19 cellular contexts compared by ENCODE assay signal in genomic region chr16:9949396-9949795, GRCh38.
DNase-seq lines count a peak whose midpoint lies in the region; ATAC-seq, FAIRE-seq and TF ChIP-seq lines count a peak whose summit lies in the region.
"Had no signal": no experiment of that assay in that cellular context is flagged by ENCODE, and none has a peak within 500 bp of the region (broad histone marks: within the 10 kb centered on the region; RNA-seq: fewer than 3 reads in every experiment).

No MANE protein-coding gene starts in this region.

- 18% methylated on average over 5 of the region's 5 CpGs for WGBS in HepG2 (ENCODE audit: low lambda C conversion rate)
- 47% methylated on average over 5 of the region's 5 CpGs for WGBS in right lobe of liver (ENCODE audit: insufficient coverage, low coverage, low lambda C conversion rate, missing lambda C conversion rate)
- 93 to 94% methylated on average over 5 of the region's 5 CpGs for WGBS in heart right ventricle, 2 donors

- peaks cover 0 to 12% of the 10 kb centered on the region in 2 experiments; a peak in 3 of 5 replicates for H3K27me3 ChIP-seq in HepG2 (ENCODE audit: control insufficient read depth in 1 of 2, insufficient read depth in 2 of 2, low read length in 2 of 2)
- no peaks in the 10 kb centered on the region for H3K27me3 ChIP-seq in right lobe of liver
- no peaks in the 10 kb centered on the region for H3K27me3 ChIP-seq in bronchial epithelial cell (ENCODE audit: control insufficient read depth, insufficient read depth, low read length)
- peaks cover 0 to 31% (median 12%) of the 10 kb centered on the region in 7 donors for H3K27me3 ChIP-seq in heart right ventricle
- H3K27me3 ChIP-seq: BLaER1 had no signal

- H4K20me1 ChIP-seq in HepG2 (ENCODE audit: insufficient read depth, low read length), result no peaks in the 10 kb centered on the region
- H4K20me1 ChIP-seq: BLaER1 had no signal

- POLR2A ChIA-PET in HepG2 (lab: Yijun Ruan, JAX), result no interaction called here

- TF ChIP-seq POLR2A in HepG2 (IDR thresholded peaks at IDR 0.05; ENCODE audit: insufficient read depth in 1 of 2, low read depth in 2 of 2, low read length in 2 of 2), result no peak
- no peak for TF ChIP-seq POLR2A in right lobe of liver (IDR thresholded peaks at IDR 0.05)

- H3K4me1 ChIP-seq in HepG2 (ENCODE audit: insufficient read depth, low read length) (no peaks in the 10 kb centered on the region), right lobe of liver (no peaks in the 10 kb centered on the region), heart right ventricle (peaks cover 0 to 16% (median 0%) of the 10 kb centered on the region in 9 donors)
- H3K4me1 ChIP-seq: Caco-2 had no signal

- no peak overlapping the region for H2AFZ ChIP-seq in HepG2 (ENCODE audit: low read length)
- H2AFZ ChIP-seq: GM23338 had no signal

- H3K36me3 ChIP-seq in HepG2 (replicated peaks in 1 of 2; ENCODE audit: control insufficient read depth in 1 of 2, insufficient read depth in 2 of 2, low read length in 2 of 2), result no peaks in the 10 kb centered on the region
- H3K36me3 ChIP-seq in right lobe of liver, result no peaks in the 10 kb centered on the region
- no peaks in the 10 kb centered on the region for H3K36me3 ChIP-seq in bronchial epithelial cell (ENCODE audit: control insufficient read depth, insufficient read depth, low read length)
- no peaks in the 10 kb centered on the region for H3K36me3 ChIP-seq in heart right ventricle
- H3K36me3 ChIP-seq: BLaER1 had no signal

- DNase-seq in HepG2 (ENCODE audit: low spot score) (no peak), right lobe of liver (no peak), bronchial epithelial cell (ENCODE audit: low read depth) (no peak), urothelium cell line (ENCODE audit: low spot score) (no peak), activated gamma-delta T cell (lab: John Stamatoyannopoulos, UW) (no peak), heart right ventricle (no peak)
- DNase-seq: Caco-2; CD4-positive, CD25-positive, alpha-beta regulatory T cell; CD8-positive, alpha-beta T cell; DND-41; H9; HFFc6 had no signal

- CTCF ChIA-PET in HepG2 (lab: Yijun Ruan, JAX; ENCODE audit: low intra/inter-chr PET ratio, low total read pairs), result no interaction called here

- H3K9me3 ChIP-seq in HepG2 (ENCODE audit: low read length), result no peaks in the 10 kb centered on the region
- no peaks in the 10 kb centered on the region for H3K9me3 ChIP-seq in right lobe of liver
- H3K9me3 ChIP-seq in heart right ventricle, result no peaks in the 10 kb centered on the region
- H3K9me3 ChIP-seq: BLaER1, Caco-2 had no signal

- TF ChIP-seq CTCF in HepG2 (CRISPR knock-in tag; IDR thresholded peaks at IDR 0.05) (no peak), right lobe of liver (IDR thresholded peaks at IDR 0.05) (no peak), bronchial epithelial cell (IDR thresholded peaks at IDR 0.05; ENCODE audit: insufficient read depth, low read length, severe bottlenecking) (no peak), heart right ventricle (IDR thresholded peaks at IDR 0.05) (no peak)

- in situ Hi-C loops in HepG2 (cut with HindIII; ENCODE audit: extremely low pct_ligation_motif_present, low pct_unique_long_range_greater_than_20kb), result no loop called here

- no peak for TF ChIP-seq RAD21 in HepG2 (CRISPR knock-in tag; IDR thresholded peaks at IDR 0.05)

- H3K9ac ChIP-seq in HepG2 (ENCODE audit: insufficient read depth, low read depth, low read length), result no peak overlapping the region
- H3K9ac ChIP-seq: BLaER1 had no signal

- intact Hi-C loops in HepG2 (cut with micrococcal nuclease; ENCODE audit: unreplicated experiment), result no loop called here
- intact Hi-C loops in right lobe of liver (cut with DNase I), result no loop called here
- intact Hi-C loops in heart right ventricle (cut with DNase I), result no loop called here

- H3K4me2 ChIP-seq in HepG2 (ENCODE audit: low read depth, low read length), result no peak overlapping the region
- H3K4me2 ChIP-seq: BLaER1, GM23338 had no signal

- FAIRE-seq in HepG2 (lab: Jason Lieb, UNC) (no peak), bronchial epithelial cell (lab: Jason Lieb, UNC) (peak; percentile 43), urothelium cell line (lab: Jason Lieb, UNC) (peak; percentile 94)
- FAIRE-seq: A204.1, G401.6 had no signal

- H3K27ac ChIP-seq in HepG2 (ENCODE audit: extremely low read length, insufficient read depth, low read length), result no peak overlapping the region
- H3K27ac ChIP-seq in right lobe of liver, result no peak overlapping the region
- H3K27ac ChIP-seq in heart right ventricle, result no peak overlapping the region
- H3K27ac ChIP-seq: 22Rv1, BLaER1, C4-2B had no signal

- no peak for ATAC-seq in HepG2
- ATAC-seq in right lobe of liver, result no peak
- ATAC-seq in heart right ventricle, result no peak
- ATAC-seq: CD8-positive, alpha-beta T cell; GM23338; HCT116 had no signal

- no TSS peak for BruUV-seq in HepG2 (replicated peaks; lab: Mats Ljungman, UMichigan)

- no peak overlapping the region for H3K4me3 ChIP-seq in HepG2 (replicated peaks in 1 of 3; ENCODE audit: insufficient read depth in 1 of 3, low read depth in 2 of 3, low read length in 3 of 3)
- no peak overlapping the region for H3K4me3 ChIP-seq in right lobe of liver
- H3K4me3 ChIP-seq in bronchial epithelial cell (ENCODE audit: low read depth, low read length), result no peak overlapping the region
- H3K4me3 ChIP-seq in heart right ventricle, result no peak overlapping the region
- H3K4me3 ChIP-seq: BLaER1, GM23338 had no signal

- TF ChIP-seq EP300 in HepG2 (IDR thresholded peaks at IDR 0.05; ENCODE audit: low read depth in 2 of 2, low read length in 2 of 2) (no peak), HepG2 (CRISPR knock-in tag; IDR thresholded peaks at IDR 0.05; ENCODE audit: borderline replicate concordance) (no peak)

- H3K79me2 ChIP-seq in HepG2 (ENCODE audit: insufficient read depth, low read length), result no peaks in the 10 kb centered on the region

TF ChIP-seq in HepG2, 621 proteins besides CTCF, POLR2A, EP300 and RAD21:
- TF ChIP-seq SOX6 (IDR thresholded peaks at IDR 0.05) (peak; percentile 63; the same call in 1 of the 2 replicates), SOX6 (CRISPR knock-in tag; IDR thresholded peaks at IDR 0.05) (no peak), RAD51 (IDR thresholded peaks at IDR 0.05; ENCODE audit: borderline replicate concordance) (0 out of 2 replicates have a peak, but pooled peaks have one; percentile 19), REL (CRISPR knock-in tag; conservative IDR thresholded peaks at IDR 0.05) (no peak), MXI1 (IDR thresholded peaks at IDR 0.05; ENCODE audit: borderline replicate concordance, low read depth, low read length) (no peak), TSC22D2 (CRISPR knock-in tag; IDR thresholded peaks at IDR 0.05; ENCODE audit: borderline replicate concordance) (no peak), ZNF282 (IDR thresholded peaks at IDR 0.05; ENCODE audit: partially characterized antibody) (peak; percentile 10), NBN (conservative IDR thresholded peaks at IDR 0.05) (0 out of 2 replicates have a peak, but pooled peaks have one; percentile 17), FOXK2 (IDR thresholded peaks at IDR 0.05) (peak; percentile 50; the same call in 1 of the 2 replicates)
